In the genomic region with DNA sequence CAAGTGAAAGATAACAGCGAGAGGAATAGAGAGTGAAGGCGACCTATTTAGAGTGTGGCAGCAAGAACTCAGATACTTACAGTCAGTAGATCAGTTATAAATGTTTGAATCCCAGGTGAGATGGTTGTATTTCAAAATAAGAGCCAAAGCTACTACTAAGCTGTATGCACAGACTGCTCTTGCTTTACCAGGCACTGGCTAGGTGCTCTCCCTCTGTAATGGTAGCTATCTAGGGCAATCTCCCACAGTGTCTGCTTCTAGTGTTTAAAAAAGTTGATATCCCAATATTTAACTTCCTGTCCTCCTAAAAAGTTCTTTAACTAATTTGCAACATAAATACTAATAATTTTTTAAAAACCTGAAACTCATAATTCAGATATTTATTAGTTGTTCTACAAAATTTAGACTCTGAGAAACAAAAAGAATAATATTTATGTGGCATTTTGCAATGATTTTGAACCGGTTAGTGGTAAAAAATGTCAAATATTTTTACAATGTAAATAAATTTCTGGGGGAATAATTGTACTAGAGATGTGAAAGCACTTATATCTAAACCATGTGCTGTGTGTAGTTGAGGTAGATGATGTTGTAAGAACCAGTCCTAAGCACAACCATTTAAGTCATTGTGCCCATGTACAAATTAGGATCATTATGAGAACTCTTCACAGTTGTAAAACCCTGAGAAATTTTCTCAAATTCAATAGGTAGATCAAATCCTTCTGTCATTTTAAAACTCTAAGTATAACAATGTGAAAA, we compare ENCODE assay signal across 2 cellular contexts.
TF ChIP-seq lines count a peak whose summit lies in the region.

No MANE protein-coding gene starts in this region.

TF ChIP-seq in SK-N-SH, 30 proteins besides CTCF, POLR2A, EP300 and RAD21 (continued from another document):
- TF ChIP-seq, protein P1, sequence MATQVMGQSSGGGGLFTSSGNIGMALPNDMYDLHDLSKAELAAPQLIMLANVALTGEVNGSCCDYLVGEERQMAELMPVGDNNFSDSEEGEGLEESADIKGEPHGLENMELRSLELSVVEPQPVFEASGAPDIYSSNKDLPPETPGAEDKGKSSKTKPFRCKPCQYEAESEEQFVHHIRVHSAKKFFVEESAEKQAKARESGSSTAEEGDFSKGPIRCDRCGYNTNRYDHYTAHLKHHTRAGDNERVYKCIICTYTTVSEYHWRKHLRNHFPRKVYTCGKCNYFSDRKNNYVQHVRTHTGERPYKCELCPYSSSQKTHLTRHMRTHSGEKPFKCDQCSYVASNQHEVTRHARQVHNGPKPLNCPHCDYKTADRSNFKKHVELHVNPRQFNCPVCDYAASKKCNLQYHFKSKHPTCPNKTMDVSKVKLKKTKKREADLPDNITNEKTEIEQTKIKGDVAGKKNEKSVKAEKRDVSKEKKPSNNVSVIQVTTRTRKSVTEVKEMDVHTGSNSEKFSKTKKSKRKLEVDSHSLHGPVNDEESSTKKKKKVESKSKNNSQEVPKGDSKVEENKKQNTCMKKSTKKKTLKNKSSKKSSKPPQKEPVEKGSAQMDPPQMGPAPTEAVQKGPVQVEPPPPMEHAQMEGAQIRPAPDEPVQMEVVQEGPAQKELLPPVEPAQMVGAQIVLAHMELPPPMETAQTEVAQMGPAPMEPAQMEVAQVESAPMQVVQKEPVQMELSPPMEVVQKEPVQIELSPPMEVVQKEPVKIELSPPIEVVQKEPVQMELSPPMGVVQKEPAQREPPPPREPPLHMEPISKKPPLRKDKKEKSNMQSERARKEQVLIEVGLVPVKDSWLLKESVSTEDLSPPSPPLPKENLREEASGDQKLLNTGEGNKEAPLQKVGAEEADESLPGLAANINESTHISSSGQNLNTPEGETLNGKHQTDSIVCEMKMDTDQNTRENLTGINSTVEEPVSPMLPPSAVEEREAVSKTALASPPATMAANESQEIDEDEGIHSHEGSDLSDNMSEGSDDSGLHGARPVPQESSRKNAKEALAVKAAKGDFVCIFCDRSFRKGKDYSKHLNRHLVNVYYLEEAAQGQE (IDR thresholded peaks at IDR 0.05; ENCODE audit: low read depth, low read length) = no peak
- TF ChIP-seq ELF1 (IDR thresholded peaks at IDR 0.05) (no peak), RXRA (IDR thresholded peaks at IDR 0.05; ENCODE audit: borderline replicate concordance, low read depth) (no peak), EZH2phosphoT487 (IDR thresholded peaks at IDR 0.05; ENCODE audit: borderline replicate concordance, low read depth) (no peak), YY1 (IDR thresholded peaks at IDR 0.05; ENCODE audit: low read depth) (no peak), RCOR1 (IDR thresholded peaks at IDR 0.05; ENCODE audit: low read length) (no peak), NFIC (IDR thresholded peaks at IDR 0.05; ENCODE audit: borderline replicate concordance) (no peak)

TF ChIP-seq in SK-N-SH treated with all-trans-retinoic acid at 6 μM for 48 hours, 23 proteins besides CTCF, POLR2A, EP300 and RAD21 (continued from another document):
- TF ChIP-seq, protein P2, sequence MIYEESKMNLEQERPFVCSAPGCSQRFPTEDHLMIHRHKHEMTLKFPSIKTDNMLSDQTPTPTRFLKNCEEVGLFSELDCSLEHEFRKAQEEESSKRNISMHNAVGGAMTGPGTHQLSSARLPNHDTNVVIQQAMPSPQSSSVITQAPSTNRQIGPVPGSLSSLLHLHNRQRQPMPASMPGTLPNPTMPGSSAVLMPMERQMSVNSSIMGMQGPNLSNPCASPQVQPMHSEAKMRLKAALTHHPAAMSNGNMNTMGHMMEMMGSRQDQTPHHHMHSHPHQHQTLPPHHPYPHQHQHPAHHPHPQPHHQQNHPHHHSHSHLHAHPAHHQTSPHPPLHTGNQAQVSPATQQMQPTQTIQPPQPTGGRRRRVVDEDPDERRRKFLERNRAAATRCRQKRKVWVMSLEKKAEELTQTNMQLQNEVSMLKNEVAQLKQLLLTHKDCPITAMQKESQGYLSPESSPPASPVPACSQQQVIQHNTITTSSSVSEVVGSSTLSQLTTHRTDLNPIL (CRISPR knock-in tag; IDR thresholded peaks at IDR 0.05; ENCODE audit: low read depth) = no peak
- no peak for TF ChIP-seq PPARA (CRISPR knock-in tag; IDR thresholded peaks at IDR 0.05; ENCODE audit: borderline replicate concordance)
